ENCODE assay signal across 17 cellular contexts in genomic region chr5:145244251-145244650, GRCh38.
DNase-seq lines count a peak whose midpoint lies in the region; FAIRE-seq and TF ChIP-seq lines count a peak whose summit lies in the region.
"Had no signal": no experiment of that assay in that cellular context is flagged by ENCODE, and none has a peak within 500 bp of the region (broad histone marks: within the 10 kb centered on the region; RNA-seq: fewer than 3 reads in every experiment).

No MANE protein-coding gene starts in this region.

- H3K4me1 Mint-ChIP-seq in astrocyte (ENCODE audit: low read depth, unreplicated experiment): peaks cover 28% of the 10 kb centered on the region
- H3K4me1 Mint-ChIP-seq in H9: peaks cover 34 to 41% of the 10 kb centered on the region in 2 experiments
- H3K4me1 Mint-ChIP-seq: B cell; CD4-positive, alpha-beta memory T cell had no signal

- H3K18ac ChIP-seq in mesendoderm (ENCODE audit: low read length) (no peak overlapping the region), H9 (ENCODE audit: insufficient read length, low read depth, low read length) (no peak overlapping the region)

- H2BK15ac ChIP-seq in mesendoderm (replicated peaks; ENCODE audit: low read depth): no peak overlapping the region
- no peak overlapping the region for H2BK15ac ChIP-seq in H9 (ENCODE audit: low read depth, low read length)

- H3K4me3 ChIP-seq in GM23248: no peak overlapping the region
- H3K4me3 ChIP-seq in astrocyte (ENCODE audit: insufficient read depth, low read depth, low read length): no peak overlapping the region
- H3K4me3 ChIP-seq in mesendoderm (ENCODE audit: low read length): no peak overlapping the region
- H3K4me3 ChIP-seq in skeletal muscle satellite cell (ENCODE audit: low read length): peak overlapping the region; percentile 12
- H3K4me3 ChIP-seq: HAP-1, K562 had no signal

- H3K27ac Mint-ChIP-seq in astrocyte (ENCODE audit: unreplicated experiment) (no peak overlapping the region), H9 (peak overlapping the region in 1 of 3 experiments; percentile 32; a peak in 2 of 7 replicates)
- H3K27ac Mint-ChIP-seq: B cell had no signal

- H3K9me3 ChIP-seq in GM23248 (ENCODE audit: low read depth): no peaks in the 10 kb centered on the region
- no peaks in the 10 kb centered on the region for H3K9me3 ChIP-seq in astrocyte (ENCODE audit: insufficient read depth, low read depth, low read length)
- H3K9me3 ChIP-seq in skeletal muscle satellite cell (replicated peaks; ENCODE audit: low read length): no peaks in the 10 kb centered on the region
- no peaks in the 10 kb centered on the region for H3K9me3 ChIP-seq in H9 (ENCODE audit: control insufficient read depth, low read depth, low read length)
- H3K9me3 ChIP-seq: HAP-1 had no signal

- 93 to 99% methylated on average over 4 of the region's 4 CpGs for WGBS in GM23248 (ENCODE audit: low coverage in 1 of 2, low lambda C conversion rate in 2 of 2, missing lambda C conversion rate in 2 of 2), 2 experiments
- WGBS in mesendoderm (ENCODE audit: extremely low coverage, insufficient coverage, low lambda C conversion rate): no CpG with 5 or more reads among the region's 4 CpGs
- no CpG with 5 or more reads among the region's 4 CpGs for WGBS in H9 (ENCODE audit: extremely low coverage, insufficient read length, low lambda C conversion rate)

- H3K36me3 Mint-ChIP-seq in astrocyte (ENCODE audit: low read depth, unreplicated experiment) (no peaks in the 10 kb centered on the region), H9 (ENCODE audit: insufficient read depth in 1 of 3, low read depth in 3 of 3) (no peaks in the 10 kb centered on the region)
- H3K36me3 Mint-ChIP-seq: CD4-positive, alpha-beta memory T cell had no signal

- no peaks in the 10 kb centered on the region for H3K23me2 ChIP-seq in H9 (ENCODE audit: insufficient read length, low read depth, low read length, poor library complexity, severe bottlenecking)

- no peak for TF ChIP-seq POLR2A in GM12891 (IDR thresholded peaks at IDR 0.05; ENCODE audit: low read depth, low read length)

- H3K14ac ChIP-seq in H9 (ENCODE audit: insufficient read depth, low read length): no peak overlapping the region

- H3K27me3 ChIP-seq in GM23248 (replicated peaks; ENCODE audit: insufficient read depth): no peaks in the 10 kb centered on the region
- H3K27me3 ChIP-seq in astrocyte (ENCODE audit: insufficient read depth, low read length): no peaks in the 10 kb centered on the region
- no peaks in the 10 kb centered on the region for H3K27me3 ChIP-seq in mesendoderm (ENCODE audit: insufficient read depth, low read length, poor library complexity)
- H3K27me3 ChIP-seq in skeletal muscle satellite cell (ENCODE audit: control insufficient read depth, insufficient read depth, low read length): no peaks in the 10 kb centered on the region
- no peaks in the 10 kb centered on the region for H3K27me3 ChIP-seq in H9 (ENCODE audit: insufficient read depth, low read length)

- in situ Hi-C loops in GM23248 (cut with MboI): no loop called here

- H3K9me3 Mint-ChIP-seq in astrocyte (ENCODE audit: unreplicated experiment) (no peaks in the 10 kb centered on the region), H9 (no peaks in the 10 kb centered on the region)

- H3K79me1 ChIP-seq in mesendoderm (ENCODE audit: low read length) (no peaks in the 10 kb centered on the region), H9 (ENCODE audit: insufficient read depth, low read depth, low read length, poor library complexity, severe bottlenecking) (no peaks in the 10 kb centered on the region)

- TF ChIP-seq CTCF in astrocyte (IDR thresholded peaks at IDR 0.05; ENCODE audit: insufficient read depth, low read depth, low read length) (no peak), H9 (conservative IDR thresholded peaks at IDR 0.05) (no peak)

- H2AK5ac ChIP-seq in mesendoderm (ENCODE audit: low read length) (no peak overlapping the region), H9 (ENCODE audit: insufficient read length, low read length) (no peak overlapping the region)

- peaks cover 38% of the 10 kb centered on the region for H3K4me1 ChIP-seq in GM23248 (ENCODE audit: insufficient read depth)
- H3K4me1 ChIP-seq in astrocyte (ENCODE audit: insufficient read depth, low read length): no peaks in the 10 kb centered on the region
- H3K4me1 ChIP-seq in mesendoderm (ENCODE audit: control insufficient read depth, low read depth, low read length): no peaks in the 10 kb centered on the region
- peaks cover 45% of the 10 kb centered on the region for H3K4me1 ChIP-seq in skeletal muscle satellite cell (ENCODE audit: control insufficient read depth, insufficient read depth, low read length)
- peaks cover 11% of the 10 kb centered on the region; the same call in 1 of the 2 replicates for H3K4me1 ChIP-seq in H9 (ENCODE audit: insufficient read depth, low read length)
- H3K4me1 ChIP-seq: HAP-1 had no signal

- H3K79me2 ChIP-seq in GM23248 (ENCODE audit: insufficient read depth): no peaks in the 10 kb centered on the region
- H3K79me2 ChIP-seq in astrocyte (ENCODE audit: insufficient read depth, low read length): no peaks in the 10 kb centered on the region
- no peaks in the 10 kb centered on the region for H3K79me2 ChIP-seq in mesendoderm (ENCODE audit: control insufficient read depth, insufficient read depth, low read length)
- no peaks in the 10 kb centered on the region for H3K79me2 ChIP-seq in H9 (ENCODE audit: insufficient read depth, low read length)

- H4K8ac ChIP-seq in mesendoderm (ENCODE audit: low read depth, low read length) (no peak overlapping the region), H9 (replicated peaks; ENCODE audit: insufficient read length, low read depth, low read length) (no peak overlapping the region)

- H2BK20ac ChIP-seq in H9 (ENCODE audit: low read depth, low read length, poor library complexity, severe bottlenecking): no peak overlapping the region

- H2BK120ac ChIP-seq in mesendoderm (ENCODE audit: low read depth, low read length): no peak overlapping the region
- no peak overlapping the region for H2BK120ac ChIP-seq in H9 (ENCODE audit: low read depth, low read length, poor library complexity, severe bottlenecking)

- H2AFZ ChIP-seq in GM23248 (peak overlapping the region; percentile 16; the same call in 1 of the 2 replicates), astrocyte (ENCODE audit: low read depth, low read length) (no peak overlapping the region), H9 (ENCODE audit: low read length) (no peak overlapping the region)

- peak overlapping the region; percentile 75 for H3K4me2 ChIP-seq in GM23248 (ENCODE audit: unreplicated experiment)
- H3K4me2 ChIP-seq in astrocyte (ENCODE audit: low read length): no peak overlapping the region
- no peak overlapping the region for H3K4me2 ChIP-seq in mesendoderm (ENCODE audit: low read length)
- H3K4me2 ChIP-seq in skeletal muscle satellite cell (ENCODE audit: low read length): peak overlapping the region; percentile 24
- no peak overlapping the region for H3K4me2 ChIP-seq in H9 (ENCODE audit: insufficient read depth, insufficient read length, low read length)

- no peak overlapping the region for H2BK5ac ChIP-seq in mesendoderm (ENCODE audit: low read length)
- no peak overlapping the region for H2BK5ac ChIP-seq in H9 (ENCODE audit: insufficient read length, low read length)

- H3T11ph ChIP-seq in H9 (ENCODE audit: low read length): no peak overlapping the region

- H3F3A ChIP-seq in GM23248 (ENCODE audit: insufficient read depth): peaks cover 25% of the 10 kb centered on the region

- H3K9ac ChIP-seq in GM23248 (no peak overlapping the region), astrocyte (ENCODE audit: low read length) (no peak overlapping the region), mesendoderm (ENCODE audit: low read length) (no peak overlapping the region), skeletal muscle satellite cell (ENCODE audit: low read depth, low read length) (peak overlapping the region; percentile 63), H9 (ENCODE audit: extremely low read depth, insufficient read length, low read length) (no peak overlapping the region)

- no peaks in the 10 kb centered on the region for H3K36me3 ChIP-seq in GM23248 (ENCODE audit: low read depth)
- H3K36me3 ChIP-seq in astrocyte (ENCODE audit: insufficient read depth, low read length): no peaks in the 10 kb centered on the region
- H3K36me3 ChIP-seq in mesendoderm (ENCODE audit: control insufficient read depth, insufficient read depth, low read length): no peaks in the 10 kb centered on the region
- H3K36me3 ChIP-seq in skeletal muscle satellite cell (ENCODE audit: insufficient read depth, low read length): no peaks in the 10 kb centered on the region
- H3K36me3 ChIP-seq: HAP-1 had no signal

- no peak overlapping the region for H2BK12ac ChIP-seq in H9 (ENCODE audit: insufficient read length, low read depth, low read length)

- FAIRE-seq in astrocyte (lab: Jason Lieb, UNC) (no peak), GM12891 (lab: Jason Lieb, UNC) (no peak)
- FAIRE-seq: K562 had no signal

- H3K9me2 ChIP-seq in GM23248 (ENCODE audit: insufficient read depth): no peaks in the 10 kb centered on the region

- no peak overlapping the region for H3K27ac ChIP-seq in GM23248
- H3K27ac ChIP-seq in astrocyte (ENCODE audit: low read depth, low read length): peak overlapping the region; percentile 4
- H3K27ac ChIP-seq in mesendoderm (ENCODE audit: low read depth, low read length): no peak overlapping the region
- no peak overlapping the region for H3K27ac ChIP-seq in H9 (ENCODE audit: insufficient read length, low read depth, low read length)

- H4K20me1 ChIP-seq in GM23248 (ENCODE audit: insufficient read depth) (no peaks in the 10 kb centered on the region), astrocyte (ENCODE audit: insufficient read depth, low read length) (no peaks in the 10 kb centered on the region), H9 (ENCODE audit: control insufficient read depth, insufficient read depth, insufficient read length) (no peaks in the 10 kb centered on the region)

- H3K4ac ChIP-seq in mesendoderm (ENCODE audit: low read depth, low read length): peak overlapping the region; percentile 52
- no peak overlapping the region for H3K4ac ChIP-seq in H9 (ENCODE audit: low read depth, low read length)

- H3K4me3 Mint-ChIP-seq in astrocyte (ENCODE audit: unreplicated experiment): no peak overlapping the region
- H3K4me3 Mint-ChIP-seq in H9: no peak overlapping the region
- H3K4me3 Mint-ChIP-seq: B cell; CD4-positive, alpha-beta memory T cell had no signal

- H3K23ac ChIP-seq in mesendoderm (ENCODE audit: low read length) (peak overlapping the region; percentile 48), H9 (ENCODE audit: insufficient read length, low read depth, low read length) (no peak overlapping the region)

- no peak for DNase-seq in GM23248
- no peak for DNase-seq in astrocyte (ENCODE audit: low read depth)
- no peak for DNase-seq in mesendoderm
- DNase-seq in stimulated activated CD8-positive, alpha-beta memory T cell treated with anti-CD3 and anti-CD28 coated beads, Interleukin-4, amount 100 ng/mL, for 48 hours: no peak
- no peak for DNase-seq in GM12891 (ENCODE audit: insufficient read length, low spot score)
- DNase-seq in H9: no peak
- DNase-seq: CD4-positive, alpha-beta memory T cell; NCI-H1436; NCI-H2029; NCI-H2171; NCI-H446; NK-92 treated with Interleukin-12 subunit alpha and Interleukin-12 subunit beta, amount 100 ng/mL, for 24 hours; SHP77 treated with DMSO at 0.1 percent for 48 hours had no signal

- H4K91ac ChIP-seq in H9 (ENCODE audit: insufficient read length, low read depth, low read length): no peak overlapping the region

- no peak overlapping the region for H4K5ac ChIP-seq in mesendoderm (ENCODE audit: low read length)
- H4K5ac ChIP-seq in H9 (ENCODE audit: insufficient read length, low read depth, low read length): no peak overlapping the region

- H3K56ac ChIP-seq in mesendoderm (ENCODE audit: low read length) (no peak overlapping the region), H9 (ENCODE audit: insufficient read length, low read depth, low read length) (no peak overlapping the region)

- no peaks in the 10 kb centered on the region for H3K27me3 Mint-ChIP-seq in astrocyte (ENCODE audit: low read depth, unreplicated experiment)
- no peaks in the 10 kb centered on the region for H3K27me3 Mint-ChIP-seq in H9 (ENCODE audit: low read depth)
- H3K27me3 Mint-ChIP-seq: B cell; CD4-positive, alpha-beta memory T cell had no signal

Comparison
In these comparisons a context has a peak if more than half of its experiments do, and no peak if none do; other contexts are left out.
1. H3K4me2 ChIP-seq: peak in GM23248 (single experiment) and skeletal muscle satellite cell (single experiment); none in astrocyte (single experiment), mesendoderm (single experiment) and H9 (single experiment).